8 cellular contexts compared by ENCODE assay signal in the genomic region with DNA sequence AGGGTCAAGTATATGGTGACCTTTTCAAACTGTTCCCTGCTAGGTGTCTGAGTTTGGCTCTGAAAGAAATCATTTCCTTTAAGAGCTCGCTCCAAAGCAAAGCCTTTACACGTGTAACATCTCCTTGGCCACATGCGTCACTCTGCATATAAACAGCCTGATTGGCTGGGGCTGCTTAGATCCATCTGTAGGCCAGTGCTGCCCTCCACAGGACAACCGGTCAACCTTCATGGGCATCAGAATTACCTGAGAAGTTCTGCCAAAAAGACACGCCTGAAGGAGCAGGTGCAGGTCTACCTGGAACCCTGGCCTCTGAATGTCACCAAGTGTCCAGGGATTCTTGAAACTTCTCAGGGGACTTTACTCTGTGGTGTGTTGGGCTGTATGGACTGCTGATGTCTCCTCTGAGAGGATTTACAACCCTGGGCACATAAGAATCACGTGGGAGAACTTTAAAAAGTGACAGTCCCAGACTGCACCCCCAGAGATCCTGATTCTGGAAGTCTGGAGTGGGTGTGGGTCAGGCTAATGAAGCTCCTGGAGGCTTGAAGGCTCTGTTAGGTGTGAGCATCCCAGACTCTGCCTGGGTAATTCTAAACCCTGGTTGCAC.
A peak's percentile ranks its signal among the peaks of the same experiment; 100 is the strongest.
DNase-seq lines count a peak whose midpoint lies in the region; ATAC-seq, FAIRE-seq and TF ChIP-seq lines count a peak whose summit lies in the region.

No MANE protein-coding gene starts in this region.

- no peaks in the 10 kb centered on the region for H3K4me1 Mint-ChIP-seq in activated T-helper 17 cell treated with anti-CD3 and anti-CD28 coated beads, Interleukin-2, amount 50 U/mL, for 72 hours

- DNase-seq in DND-41, result peak; percentile 62
- peak; percentile 94 for DNase-seq in GM23248
- peak; percentile 66 for DNase-seq in LHCN-M2 (ENCODE audit: low read depth)
- DNase-seq in RCC 7860 (ENCODE audit: low spot score), result peak; percentile 63
- peak; percentile 76 for DNase-seq in fibroblast of the conjunctiva (ENCODE audit: low read depth)
- DNase-seq in non-pigmented ciliary epithelial cell (ENCODE audit: low read depth), result peak; percentile 55
- DNase-seq in suprapubic skin (ENCODE audit: low spot score in 2 of 2), result peak; percentile 84 to 90

- TF ChIP-seq POLR2A in suprapubic skin (IDR thresholded peaks at IDR 0.05), result no peak

- H4K20me1 ChIP-seq in DND-41 (ENCODE audit: insufficient read depth, low read length) (no peaks in the 10 kb centered on the region), GM23248 (ENCODE audit: insufficient read depth) (no peaks in the 10 kb centered on the region)

- no peak overlapping the region for H3K4me3 Mint-ChIP-seq in activated T-helper 17 cell treated with anti-CD3 and anti-CD28 coated beads, Interleukin-2, amount 50 U/mL, for 72 hours

- FAIRE-seq in RCC 7860 (lab: Jason Lieb, UNC), result peak; percentile 60

- TF ChIP-seq CTCF in DND-41 (IDR thresholded peaks at IDR 0.05; ENCODE audit: borderline replicate concordance, extremely low read depth, low read length, poor library complexity, severe bottlenecking), result peak; percentile 68
- TF ChIP-seq CTCF in suprapubic skin (IDR thresholded peaks at IDR 0.05), result peak; percentile 62 to 75

- H2AFZ ChIP-seq in DND-41 (ENCODE audit: low read depth, low read length), result no peak overlapping the region
- H2AFZ ChIP-seq in GM23248, result 0 out of 2 replicates have a peak overlapping the region, but pooled peaks have one; percentile 37

- H3F3A ChIP-seq in GM23248 (ENCODE audit: insufficient read depth), result no peaks in the 10 kb centered on the region

- H3K27ac ChIP-seq in DND-41 (ENCODE audit: low read length) (no peak overlapping the region), GM23248 (no peak overlapping the region), suprapubic skin (no peak overlapping the region)

- no peak overlapping the region for H3K4me3 ChIP-seq in DND-41 (ENCODE audit: low read depth in 1 of 2, low read length in 2 of 2)
- H3K4me3 ChIP-seq in GM23248, result no peak overlapping the region
- no peak overlapping the region for H3K4me3 ChIP-seq in suprapubic skin

- WGBS in GM23248 (ENCODE audit: low coverage in 1 of 2, low lambda C conversion rate in 2 of 2, missing lambda C conversion rate in 2 of 2), 2 experiments, result 1 to 5% methylated on average over 6 of the region's 6 CpGs
- 13% methylated on average over 6 of the region's 6 CpGs for WGBS in suprapubic skin

- no peaks in the 10 kb centered on the region for H3K36me3 Mint-ChIP-seq in activated T-helper 17 cell treated with anti-CD3 and anti-CD28 coated beads, Interleukin-2, amount 50 U/mL, for 72 hours (ENCODE audit: low read depth)

- H3K79me2 ChIP-seq in DND-41 (ENCODE audit: insufficient read depth, low read length), result no peaks in the 10 kb centered on the region
- H3K79me2 ChIP-seq in GM23248 (ENCODE audit: insufficient read depth), result no peaks in the 10 kb centered on the region

- H3K36me3 ChIP-seq in DND-41 (ENCODE audit: insufficient read depth, low read length) (no peaks in the 10 kb centered on the region), GM23248 (ENCODE audit: low read depth) (no peaks in the 10 kb centered on the region), suprapubic skin (no peaks in the 10 kb centered on the region)

- no peaks in the 10 kb centered on the region for H3K4me1 ChIP-seq in DND-41 (ENCODE audit: insufficient read depth, low read length)
- H3K4me1 ChIP-seq in GM23248 (ENCODE audit: insufficient read depth), result no peaks in the 10 kb centered on the region
- peaks cover 10% of the 10 kb centered on the region for H3K4me1 ChIP-seq in suprapubic skin

- in situ Hi-C loops in GM23248 (cut with MboI), result no loop called here

- TF ChIP-seq EP300 in suprapubic skin (IDR thresholded peaks at IDR 0.05), result no peak

- H3K9ac ChIP-seq in DND-41 (ENCODE audit: low read depth, low read length) (no peak overlapping the region), GM23248 (no peak overlapping the region)

- H3K9me2 ChIP-seq in GM23248 (ENCODE audit: insufficient read depth), result no peaks in the 10 kb centered on the region

- H3K27me3 ChIP-seq in DND-41 (ENCODE audit: insufficient read depth, low read length, poor library complexity) (no peaks in the 10 kb centered on the region), GM23248 (replicated peaks; ENCODE audit: insufficient read depth) (no peaks in the 10 kb centered on the region), suprapubic skin (no peaks in the 10 kb centered on the region)

- H3K9me3 ChIP-seq in DND-41 (ENCODE audit: insufficient read depth, low read length, severe bottlenecking) (no peaks in the 10 kb centered on the region), GM23248 (ENCODE audit: low read depth) (no peaks in the 10 kb centered on the region), suprapubic skin (no peaks in the 10 kb centered on the region)

- no peak overlapping the region for H3K4me2 ChIP-seq in DND-41 (ENCODE audit: insufficient read depth, low read length)
- no peak overlapping the region for H3K4me2 ChIP-seq in GM23248 (ENCODE audit: unreplicated experiment)

- H3K27me3 Mint-ChIP-seq in activated T-helper 17 cell treated with anti-CD3 and anti-CD28 coated beads, Interleukin-2, amount 50 U/mL, for 72 hours, result no peaks in the 10 kb centered on the region

- peak; percentile 90 for ATAC-seq in DND-41 (ENCODE audit: insufficient read depth, low read depth)
- ATAC-seq in activated T-helper 17 cell treated with anti-CD3 and anti-CD28 coated beads, Interleukin-2, amount 50 U/mL, for 72 hours (replicated peaks), result peak; percentile 100

- no peak overlapping the region for H3K27ac Mint-ChIP-seq in activated T-helper 17 cell treated with anti-CD3 and anti-CD28 coated beads, Interleukin-2, amount 50 U/mL, for 72 hours

- H3K9me3 Mint-ChIP-seq in activated T-helper 17 cell treated with anti-CD3 and anti-CD28 coated beads, Interleukin-2, amount 50 U/mL, for 72 hours, result no peaks in the 10 kb centered on the region
